Comparison of ENCODE assay signal across 20 cellular contexts in the genomic region with DNA sequence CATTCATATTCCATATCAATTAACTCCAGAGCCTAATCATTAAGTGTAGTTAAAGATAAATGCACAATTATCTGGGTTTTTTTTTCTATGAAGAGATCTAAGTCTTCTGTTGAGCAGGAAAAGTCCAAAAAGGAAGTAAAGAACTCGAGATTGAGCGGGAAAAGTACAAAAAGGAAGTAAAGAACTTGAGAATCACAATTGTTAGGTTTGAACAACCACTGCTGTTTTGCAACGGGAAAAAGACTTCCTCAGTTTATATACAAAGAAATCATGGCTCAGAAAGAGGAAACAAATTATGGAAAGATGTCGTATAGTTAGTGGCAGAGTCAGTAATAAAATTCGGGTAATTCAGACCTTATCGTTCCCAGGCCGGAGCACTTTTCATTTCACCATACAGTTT.
DNase-seq lines count a peak whose midpoint lies in the region; ATAC-seq and TF ChIP-seq lines count a peak whose summit lies in the region.
"Had no signal": no experiment of that assay in that cellular context is flagged by ENCODE, and none has a peak within 500 bp of the region (broad histone marks: within the 10 kb centered on the region; RNA-seq: fewer than 3 reads in every experiment).

No MANE protein-coding gene starts in this region.

- peaks cover 35% of the 10 kb centered on the region for H3K4me1 Mint-ChIP-seq in CD14-positive monocyte
- peaks cover 46% of the 10 kb centered on the region for H3K4me1 Mint-ChIP-seq in T-helper 17 cell
- peaks cover 2% of the 10 kb centered on the region for H3K4me1 Mint-ChIP-seq in mesothelial cell of epicardium
- peaks cover 15% of the 10 kb centered on the region for H3K4me1 Mint-ChIP-seq in stimulated activated naive CD8-positive, alpha-beta T cell treated with anti-CD3 and anti-CD28 coated beads, Interleukin-15, amount 100 ng/mL, for 72 hours
- H3K4me1 Mint-ChIP-seq: nephron had no signal

- intact Hi-C loops in CD14-positive monocyte (cut with micrococcal nuclease) = no loop called here

- DNase-seq in CD14-positive monocyte (ENCODE audit: low spot score) = no peak
- peak; percentile 71 to 78 for DNase-seq in Kasumi-1 (lab: John Stamatoyannopoulos, UW)
- no peak for DNase-seq in T-helper 17 cell
- DNase-seq in mesothelial cell of epicardium (ENCODE audit: low spot score in 2 of 2, unreplicated experiment in 2 of 2) = no peak
- DNase-seq in stimulated activated naive CD8-positive, alpha-beta T cell treated with anti-CD3 and anti-CD28 coated beads, Interleukin-15, amount 100 ng/mL, for 72 hours = no peak
- no peak for DNase-seq in T-helper 2 cell
- no peak for DNase-seq in NCI-H1436 (lab: John Stamatoyannopoulos, UW)
- DNase-seq: activated CD4-positive, alpha-beta T cell treated with anti-CD3 and anti-CD28 coated beads, Interleukin-2, amount 50 U/mL, for 4 hours; foreskin melanocyte; HCEC 1CT; kidney; mesendoderm; NCI-H2107; NCI-H510A treated with DMSO at 0.1 percent for 48 hours; stimulated activated CD4-positive, alpha-beta T cell treated with anti-CD3 and anti-CD28 coated beads, Interleukin-2, amount 100 ng/mL, for 24 hours; stimulated activated naive CD8-positive, alpha-beta T cell treated with anti-CD3 and anti-CD28 coated beads, Interleukin-15, Interleukin-2, amounts not matched to agents 100 U/mL and 50 U/mL, for 24 hours; transverse colon had no signal

- H3K4me3 Mint-ChIP-seq in CD14-positive monocyte (peak overlapping the region in 1 of 2 donors; percentile 44), T-helper 17 cell (no peak overlapping the region), mesothelial cell of epicardium (no peak overlapping the region)
- no peak overlapping the region for H3K4me3 Mint-ChIP-seq in stimulated activated naive CD8-positive, alpha-beta T cell treated with anti-CD3 and anti-CD28 coated beads, Interleukin-15, amount 100 ng/mL, for 72 hours
- H3K4me3 Mint-ChIP-seq: nephron had no signal

- H3K27me3 Mint-ChIP-seq in CD14-positive monocyte (ENCODE audit: low read depth in 3 of 3) (peaks cover 0 to 2% (median 0%) of the 10 kb centered on the region in 3 donors), T-helper 17 cell (no peaks in the 10 kb centered on the region), mesothelial cell of epicardium (ENCODE audit: low read depth) (no peaks in the 10 kb centered on the region)
- H3K27me3 Mint-ChIP-seq in stimulated activated naive CD8-positive, alpha-beta T cell treated with anti-CD3 and anti-CD28 coated beads, Interleukin-15, amount 100 ng/mL, for 72 hours = no peaks in the 10 kb centered on the region

- ATAC-seq in T-helper 17 cell (no peak), GM21367 (IDR thresholded peaks at IDR 0.05; ENCODE audit: unreplicated experiment) (no peak)
- no peak for ATAC-seq in stimulated activated naive CD8-positive, alpha-beta T cell treated with anti-CD3 and anti-CD28 coated beads, Interleukin-15, amount 100 ng/mL, for 72 hours
- ATAC-seq: stimulated activated naive CD8-positive, alpha-beta T cell treated with anti-CD3 and anti-CD28 coated beads, Interleukin-15, Interleukin-2, amounts not matched to agents 100 U/mL and 50 U/mL, for 24 hours had no signal

- H3K36me3 Mint-ChIP-seq in CD14-positive monocyte (peaks cover 26 to 32% of the 10 kb centered on the region in 2 donors), T-helper 17 cell (ENCODE audit: low read depth) (peaks cover 10% of the 10 kb centered on the region), mesothelial cell of epicardium (peaks cover 36% of the 10 kb centered on the region)

- H3K9me3 Mint-ChIP-seq in CD14-positive monocyte = peaks cover 0 to 5% (median 3%) of the 10 kb centered on the region in 7 donors
- peaks cover 1% of the 10 kb centered on the region for H3K9me3 Mint-ChIP-seq in mesothelial cell of epicardium
- no peaks in the 10 kb centered on the region for H3K9me3 Mint-ChIP-seq in stimulated activated naive CD8-positive, alpha-beta T cell treated with anti-CD3 and anti-CD28 coated beads, Interleukin-15, amount 100 ng/mL, for 72 hours

- TF ChIP-seq CTCF in CD14-positive monocyte (IDR thresholded peaks at IDR 0.05) = no peak
- TF ChIP-seq CTCF in mesothelial cell of epicardium (IDR thresholded peaks at IDR 0.05; ENCODE audit: unreplicated experiment) = no peak

- no peaks in the 10 kb centered on the region for H3K9me3 ChIP-seq in T-helper 17 cell (ENCODE audit: control insufficient read depth, low read length, poor library complexity, severe bottlenecking)
- H3K9me3 ChIP-seq: prostate gland, transverse colon had no signal

- peak overlapping the region in 4 of 7 donors; percentile 1 to 73 (median 33) for H3K27ac Mint-ChIP-seq in CD14-positive monocyte
- peak overlapping the region; percentile 83 for H3K27ac Mint-ChIP-seq in T-helper 17 cell
- peak overlapping the region; percentile 57 for H3K27ac Mint-ChIP-seq in mesothelial cell of epicardium
- no peak overlapping the region for H3K27ac Mint-ChIP-seq in stimulated activated naive CD8-positive, alpha-beta T cell treated with anti-CD3 and anti-CD28 coated beads, Interleukin-15, amount 100 ng/mL, for 72 hours
- H3K27ac Mint-ChIP-seq: nephron had no signal

Comparison
In these comparisons a context has a peak if more than half of its experiments do, and no peak if none do; other contexts are left out.
1. DNase-seq: peak in Kasumi-1 (2 of 2); none in CD14-positive monocyte (single experiment), T-helper 17 cell (0 of 3), mesothelial cell of epicardium (0 of 2), stimulated activated naive CD8-positive, alpha-beta T cell treated with anti-CD3 and anti-CD28 coated beads, Interleukin-15, amount 100 ng/mL, for 72 hours (0 of 2), T-helper 2 cell (0 of 5) and NCI-H1436 (single experiment).
2. H3K27ac Mint-ChIP-seq: peak in CD14-positive monocyte (4 of 7), T-helper 17 cell (single experiment) and mesothelial cell of epicardium (single experiment); none in stimulated activated naive CD8-positive, alpha-beta T cell treated with anti-CD3 and anti-CD28 coated beads, Interleukin-15, amount 100 ng/mL, for 72 hours (0 of 2).